Comparison of ENCODE assay signal across 17 cellular contexts in genomic region chr4:1105067-1105466, GRCh38. TPM values are rescaled to one million over a fixed set of nuclear protein-coding genes. Genes with fewer than 3 reads are reported as not detected.
A peak's percentile ranks its signal among the peaks of the same experiment; 100 is the strongest.
DNase-seq lines count a peak whose midpoint lies in the region; ATAC-seq and TF ChIP-seq lines count a peak whose summit lies in the region.
"Had no signal": no experiment of that assay in that cellular context is flagged by ENCODE, and none has a peak within 500 bp of the region (broad histone marks: within the 10 kb centered on the region; RNA-seq: fewer than 3 reads in every experiment).

No MANE protein-coding gene starts in this region.

- no peaks in the 10 kb centered on the region for H3K4me1 ChIP-seq in mesendoderm (ENCODE audit: control insufficient read depth, low read depth, low read length)
- H3K4me1 ChIP-seq: BE2C had no signal

- no CpG with 5 or more reads among the region's 12 CpGs for WGBS in mesendoderm (ENCODE audit: extremely low coverage, insufficient coverage, low lambda C conversion rate)

- no peak overlapping the region for H3K56ac ChIP-seq in mesendoderm (ENCODE audit: low read length)

- H3K27me3 Mint-ChIP-seq in WTC11 (ENCODE audit: low read depth) (no peaks in the 10 kb centered on the region), glutamatergic neuron (ENCODE audit: unreplicated experiment) (peaks cover 2% of the 10 kb centered on the region), osteocyte (ENCODE audit: unreplicated experiment) (peaks cover 28% of the 10 kb centered on the region)

- H2BK5ac ChIP-seq in mesendoderm (ENCODE audit: low read length): no peak overlapping the region

- H3K36me3 Mint-ChIP-seq in WTC11 (no peaks in the 10 kb centered on the region), glutamatergic neuron (ENCODE audit: unreplicated experiment) (peaks cover 14% of the 10 kb centered on the region), osteocyte (ENCODE audit: unreplicated experiment) (no peaks in the 10 kb centered on the region)
- H3K36me3 Mint-ChIP-seq: CD4-positive, alpha-beta memory T cell; IgD-negative memory B cell had no signal

- no peak overlapping the region for H2BK120ac ChIP-seq in mesendoderm (ENCODE audit: low read depth, low read length)

- no peak overlapping the region for H4K5ac ChIP-seq in mesendoderm (ENCODE audit: low read length)

- no peak overlapping the region for H3K27ac Mint-ChIP-seq in WTC11
- peak overlapping the region; percentile 76 for H3K27ac Mint-ChIP-seq in glutamatergic neuron (ENCODE audit: unreplicated experiment)
- no peak overlapping the region for H3K27ac Mint-ChIP-seq in osteocyte (ENCODE audit: unreplicated experiment)
- H3K27ac Mint-ChIP-seq: CD4-positive, alpha-beta memory T cell; IgD-negative memory B cell had no signal

- H3K18ac ChIP-seq in mesendoderm (ENCODE audit: low read length): no peak overlapping the region

- H3K4ac ChIP-seq in mesendoderm (ENCODE audit: low read depth, low read length): no peak overlapping the region

- H3K79me1 ChIP-seq in mesendoderm (ENCODE audit: low read length): no peaks in the 10 kb centered on the region

- CTCF ChIA-PET in WTC11 (lab: Charles Lee): interaction anchor here (0.8 to 2.3 kb wide), 7 partner anchors 10 to 53 kb away, joined by 3 to 10 read pairs (median 3); no protein-coding TSS in a partner anchor

- H3K9ac ChIP-seq in mesendoderm (ENCODE audit: low read length): no peak overlapping the region

- no peaks in the 10 kb centered on the region for H3K79me2 ChIP-seq in mesendoderm (ENCODE audit: control insufficient read depth, insufficient read depth, low read length)

- ATAC-seq in WTC11 (peak; percentile 30; the same call in 1 of the 2 replicates), HG02610 (IDR thresholded peaks at IDR 0.05; ENCODE audit: unreplicated experiment) (no peak), HG03175 (IDR thresholded peaks at IDR 0.05; ENCODE audit: unreplicated experiment) (no peak)
- ATAC-seq: A549 had no signal

- no peak overlapping the region for H3K4me2 ChIP-seq in mesendoderm (ENCODE audit: low read length)
- H3K4me2 ChIP-seq: A549 had no signal

- DNase-seq in H7: peak; percentile 42
- DNase-seq in WTC11 (ENCODE audit: low spot score): no peak
- no peak for DNase-seq in glutamatergic neuron
- peak; percentile 42 for DNase-seq in osteocyte (ENCODE audit: extremely low spot score, unreplicated experiment)
- no peak for DNase-seq in mesendoderm
- no peak for DNase-seq in cerebellum (ENCODE audit: low spot score)
- DNase-seq: BE2C; CD4-positive, alpha-beta memory T cell; DMS153; DMS79 treated with DMSO at 0.1 percent for 48 hours; EL had no signal

- no peak overlapping the region for H3K23ac ChIP-seq in mesendoderm (ENCODE audit: low read length)

- H3K9me3 Mint-ChIP-seq in WTC11 (peaks cover 8% of the 10 kb centered on the region; the same call in 1 of the 2 replicates), glutamatergic neuron (ENCODE audit: unreplicated experiment) (peaks cover 8% of the 10 kb centered on the region), osteocyte (ENCODE audit: unreplicated experiment) (no peaks in the 10 kb centered on the region)
- H3K9me3 Mint-ChIP-seq: CD4-positive, alpha-beta memory T cell; IgD-negative memory B cell had no signal

- H3K4me3 ChIP-seq in H7 (ENCODE audit: insufficient read depth, low read depth, low read length) (no peak overlapping the region), mesendoderm (ENCODE audit: low read length) (no peak overlapping the region)
- H3K4me3 ChIP-seq: A549 had no signal

- H3K4me3 Mint-ChIP-seq in WTC11: no peak overlapping the region
- peak overlapping the region; percentile 55 for H3K4me3 Mint-ChIP-seq in glutamatergic neuron (ENCODE audit: unreplicated experiment)
- no peak overlapping the region for H3K4me3 Mint-ChIP-seq in osteocyte (ENCODE audit: unreplicated experiment)
- H3K4me3 Mint-ChIP-seq: IgD-negative memory B cell had no signal

- H4K8ac ChIP-seq in mesendoderm (ENCODE audit: low read depth, low read length): no peak overlapping the region

- no peaks in the 10 kb centered on the region for H3K36me3 ChIP-seq in H7 (replicated peaks; ENCODE audit: control insufficient read depth, insufficient read depth, low read length)
- no peaks in the 10 kb centered on the region for H3K36me3 ChIP-seq in mesendoderm (ENCODE audit: control insufficient read depth, insufficient read depth, low read length)
- H3K36me3 ChIP-seq: BE2C had no signal

- 0 out of 2 replicates have a peak, but pooled peaks cover 6% of the 10 kb centered on the region for H3K4me1 Mint-ChIP-seq in WTC11
- peaks cover 20% of the 10 kb centered on the region for H3K4me1 Mint-ChIP-seq in glutamatergic neuron (ENCODE audit: low read depth, unreplicated experiment)
- no peaks in the 10 kb centered on the region for H3K4me1 Mint-ChIP-seq in osteocyte (ENCODE audit: unreplicated experiment)
- H3K4me1 Mint-ChIP-seq: CD4-positive, alpha-beta memory T cell had no signal

- H3K27me3 ChIP-seq in H7 (ENCODE audit: control insufficient read depth, insufficient read depth, low read length): no peaks in the 10 kb centered on the region
- H3K27me3 ChIP-seq in mesendoderm (ENCODE audit: insufficient read depth, low read length, poor library complexity): no peaks in the 10 kb centered on the region

- H3K27ac ChIP-seq in mesendoderm (ENCODE audit: low read depth, low read length): no peak overlapping the region
- H3K27ac ChIP-seq: A549, C4-2B had no signal

- no peak overlapping the region for H2BK15ac ChIP-seq in mesendoderm (replicated peaks; ENCODE audit: low read depth)

- TF ChIP-seq CTCF in WTC11 (IDR thresholded peaks at IDR 0.05) (no peak), glutamatergic neuron (IDR thresholded peaks at IDR 0.05; ENCODE audit: partially characterized antibody, unreplicated experiment) (no peak), osteocyte (IDR thresholded peaks at IDR 0.05) (no peak)

- POLR2A ChIA-PET in WTC11 (lab: Charles Lee): no interaction called here

- H2AK5ac ChIP-seq in mesendoderm (ENCODE audit: low read length): no peak overlapping the region

TF ChIP-seq in WTC11, 78 proteins besides CTCF, POLR2A, EP300 and RAD21:
- TF ChIP-seq ETV6 (CRISPR knock-in tag; IDR thresholded peaks at IDR 0.05) (no peak), CDX4 (CRISPR knock-in tag; IDR thresholded peaks at IDR 0.05; ENCODE audit: borderline replicate concordance) (no peak), ZNF263 (CRISPR knock-in tag; IDR thresholded peaks at IDR 0.05; ENCODE audit: low read depth) (peak; percentile 33; the same call in 1 of the 2 replicates)

RNA-seq across cellular contexts. Expression of gene RNF212, which starts 8.3 kb away (rescaled TPM):
- total RNA-seq in H7 (2014; rRNA removed; shearing (Covaris generic)): 28.0 and 59.8 TPM in 2 replicates
- 1.0 to 2.9 TPM (median 2.7 TPM) in 3 replicates for total RNA-seq in WTC11 (2021)
- total RNA-seq in glutamatergic neuron (ENCODE audit: unreplicated experiment): 11.1 TPM
- total RNA-seq in osteocyte: 3.5 and 3.8 TPM in 2 replicates
- polyA plus RNA-seq in mesendoderm (2013, experiment 1 of 2): 1.7 TPM
- polyA plus RNA-seq in mesendoderm (2013, experiment 2 of 2): 2.1 TPM
- 6.6 TPM for total RNA-seq in cerebellum
- total RNA-seq: HT1080 had no signal

Comparison
In these comparisons a context has a peak if more than half of its experiments do, and no peak if none do; other contexts are left out.
1. DNase-seq: peak in H7 (single experiment) and osteocyte (single experiment); none in WTC11 (single experiment), glutamatergic neuron (single experiment), mesendoderm (single experiment) and cerebellum (single experiment).